Comparison of ENCODE assay signal across 8 cellular contexts in the genomic region with DNA sequence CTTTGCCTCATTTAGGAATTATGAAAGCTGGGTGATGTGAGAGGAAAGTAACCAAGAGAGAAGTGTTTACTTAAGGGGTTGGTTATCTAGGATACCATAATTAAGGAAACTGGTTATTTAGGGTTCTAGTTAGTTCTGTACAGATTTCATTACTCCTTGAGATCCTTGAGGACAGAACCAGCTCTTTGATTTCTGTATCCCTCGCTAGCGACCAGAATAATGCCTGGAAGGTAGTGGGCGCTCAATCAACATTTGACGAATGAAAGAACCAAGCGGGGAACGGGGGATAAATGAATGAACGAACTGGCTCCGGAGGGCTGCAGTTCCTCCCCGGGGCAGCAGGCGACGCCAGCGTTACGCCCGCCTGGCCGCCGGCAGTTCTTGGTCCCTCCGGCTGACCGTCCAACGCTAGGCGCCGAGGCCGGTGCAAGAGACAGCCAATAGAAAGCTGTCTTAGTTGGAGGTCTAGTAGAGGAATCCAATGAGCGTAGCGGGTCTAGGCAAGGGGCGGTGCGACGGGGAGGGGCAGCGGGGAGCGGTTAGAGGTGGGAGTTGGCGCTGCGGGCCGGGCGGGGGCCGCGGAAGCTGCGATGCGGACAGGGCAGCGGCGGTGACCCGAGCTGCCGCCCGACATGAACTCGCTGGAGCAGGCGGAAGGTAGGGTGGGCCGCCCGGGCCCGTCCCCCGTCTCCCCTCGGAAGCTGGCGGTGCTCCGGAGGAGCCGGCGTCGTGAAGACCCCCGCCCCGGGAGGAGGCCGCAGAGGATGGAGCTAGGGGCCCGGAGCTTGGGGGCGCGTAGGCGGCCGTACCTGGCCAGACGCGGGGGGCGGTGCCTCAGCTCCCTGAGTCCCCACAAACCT. TPM values are rescaled to one million over a fixed set of nuclear protein-coding genes. Genes with fewer than 3 reads are reported as not detected.
DNase-seq lines count a peak whose midpoint lies in the region; ATAC-seq, FAIRE-seq and TF ChIP-seq lines count a peak whose summit lies in the region.

A gene with protein sequence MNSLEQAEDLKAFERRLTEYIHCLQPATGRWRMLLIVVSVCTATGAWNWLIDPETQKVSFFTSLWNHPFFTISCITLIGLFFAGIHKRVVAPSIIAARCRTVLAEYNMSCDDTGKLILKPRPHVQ (plus strand): TSS at position 542 of the 860 bp plus-strand sequence. CDS start 91 bp downstream, at position 633.

- H3K9ac ChIP-seq in HUES48 (ENCODE audit: low read depth, low read length) (peak within 1 kb of the TSS; percentile 65; the same call in 1 of the 2 replicates), NT2/D1 (ENCODE audit: insufficient read length, low read depth) (peak within 1 kb of the TSS; percentile 92), endodermal cell (ENCODE audit: extremely low read depth, low read length, poor library complexity, severe bottlenecking) (peak within 1 kb of the TSS; percentile 54)

- WGBS in endodermal cell (ENCODE audit: insufficient coverage in 1 of 2, insufficient read length in 1 of 2), 2 experiments = 0% methylated on average over 46 to 65 of the region's 65 CpGs

- H3K27me3 ChIP-seq in HUES48 (ENCODE audit: control insufficient read depth, insufficient read depth, low read length) (no peaks in the 10 kb centered on the region), NT2/D1 (ENCODE audit: insufficient read depth, insufficient read length) (no peaks in the 10 kb centered on the region), endodermal cell (ENCODE audit: control insufficient read depth, insufficient read depth, low read length, poor library complexity, severe bottlenecking) (no peaks in the 10 kb centered on the region)

- H3K9me3 Mint-ChIP-seq in activated CD8-positive, alpha-beta memory T cell treated with anti-CD3 and anti-CD28 coated beads, Interleukin-2, amount 10 ng/mL, durations not matched to agents 7 days and 5 days (ENCODE audit: low read depth) = no peaks in the 10 kb centered on the region
- H3K9me3 Mint-ChIP-seq in endodermal cell = no peaks in the 10 kb centered on the region

- peak; percentile 99 for ATAC-seq in GM21390 (IDR thresholded peaks at IDR 0.05; ENCODE audit: unreplicated experiment)
- ATAC-seq in activated CD8-positive, alpha-beta memory T cell treated with anti-CD3 and anti-CD28 coated beads, Interleukin-2, amount 10 ng/mL, durations not matched to agents 7 days and 5 days = peak; percentile 99

- H3K4me3 Mint-ChIP-seq in activated CD8-positive, alpha-beta memory T cell treated with anti-CD3 and anti-CD28 coated beads, Interleukin-2, amount 10 ng/mL, durations not matched to agents 7 days and 5 days = peak within 1 kb of the TSS; percentile 96
- peak within 1 kb of the TSS; percentile 90 for H3K4me3 Mint-ChIP-seq in endodermal cell

- H3K27ac ChIP-seq in HUES48 (ENCODE audit: low read depth, low read length) (peak within 1 kb of the TSS; percentile 35), endodermal cell (ENCODE audit: low read depth, low read length) (no peak within 1 kb of the TSS)

- peak within 1 kb of the TSS; percentile 90 for H3K27ac Mint-ChIP-seq in activated CD8-positive, alpha-beta memory T cell treated with anti-CD3 and anti-CD28 coated beads, Interleukin-2, amount 10 ng/mL, durations not matched to agents 7 days and 5 days
- peak within 1 kb of the TSS; percentile 74 for H3K27ac Mint-ChIP-seq in endodermal cell

- TF ChIP-seq CTCF in D721Med (IDR thresholded peaks at IDR 0.05; ENCODE audit: insufficient read depth, missing control alignments) (peak; percentile 96), endodermal cell (conservative IDR thresholded peaks at IDR 0.05) (peak; percentile 98)

- no peak for FAIRE-seq in D721Med (lab: Jason Lieb, UNC)

- H3K4me3 ChIP-seq in HUES48 (ENCODE audit: low read depth, low read length) (peak within 1 kb of the TSS; percentile 93), NT2/D1 (ENCODE audit: insufficient read length, low read depth) (peak within 1 kb of the TSS; percentile 87), endodermal cell (ENCODE audit: low read length) (peak within 1 kb of the TSS; percentile 91)

- peaks cover 20% of the 10 kb centered on the region for H3K4me1 Mint-ChIP-seq in activated CD8-positive, alpha-beta memory T cell treated with anti-CD3 and anti-CD28 coated beads, Interleukin-2, amount 10 ng/mL, durations not matched to agents 7 days and 5 days
- H3K4me1 Mint-ChIP-seq in endodermal cell = peaks cover 18% of the 10 kb centered on the region

- H3K27me3 Mint-ChIP-seq in activated CD8-positive, alpha-beta memory T cell treated with anti-CD3 and anti-CD28 coated beads, Interleukin-2, amount 10 ng/mL, durations not matched to agents 7 days and 5 days = peaks cover 2% of the 10 kb centered on the region
- H3K27me3 Mint-ChIP-seq in endodermal cell (ENCODE audit: insufficient read depth) = no peaks in the 10 kb centered on the region

- peaks cover 13% of the 10 kb centered on the region for H3K4me1 ChIP-seq in HUES48 (ENCODE audit: control insufficient read depth, insufficient read depth, low read length)
- peaks cover 6% of the 10 kb centered on the region for H3K4me1 ChIP-seq in NT2/D1 (ENCODE audit: insufficient read depth, insufficient read length)
- H3K4me1 ChIP-seq in endodermal cell (ENCODE audit: control insufficient read depth, insufficient read depth, low read length) = no peaks in the 10 kb centered on the region

- H3K36me3 ChIP-seq in HUES48 (ENCODE audit: control insufficient read depth, insufficient read depth, low read length) = peaks cover 19% of the 10 kb centered on the region
- peaks cover 34% of the 10 kb centered on the region for H3K36me3 ChIP-seq in NT2/D1 (ENCODE audit: insufficient read depth, insufficient read length, low read length)
- peaks cover 25% of the 10 kb centered on the region for H3K36me3 ChIP-seq in endodermal cell (ENCODE audit: control insufficient read depth, insufficient read depth, low read length)

- peak; percentile 42 for DNase-seq in D721Med (ENCODE audit: insufficient read length, low spot score)
- peak; percentile 96 for DNase-seq in NT2/D1 (ENCODE audit: low read depth, low spot score)
- DNase-seq in activated CD8-positive, alpha-beta memory T cell treated with anti-CD3 and anti-CD28 coated beads, Interleukin-2, amount 10 ng/mL, durations not matched to agents 7 days and 5 days = peak; percentile 97
- peak; percentile 99 for DNase-seq in endodermal cell
- peak; percentile 97 for DNase-seq in mesenteric fat pad (ENCODE audit: low spot score)
- peak; percentile 76 for DNase-seq in stimulated activated CD8-positive, alpha-beta memory T cell treated with anti-CD3 and anti-CD28 coated beads, Interleukin-15, amount 100 ng/mL, for 24 hours (ENCODE audit: low read depth)

- no peaks in the 10 kb centered on the region for H3K9me3 ChIP-seq in HUES48 (ENCODE audit: control insufficient read depth, insufficient read depth, low read length)
- no peaks in the 10 kb centered on the region for H3K9me3 ChIP-seq in NT2/D1 (ENCODE audit: insufficient read depth, low read length)
- H3K9me3 ChIP-seq in endodermal cell (ENCODE audit: control insufficient read depth, low read length) = no peaks in the 10 kb centered on the region

- H3K36me3 Mint-ChIP-seq in activated CD8-positive, alpha-beta memory T cell treated with anti-CD3 and anti-CD28 coated beads, Interleukin-2, amount 10 ng/mL, durations not matched to agents 7 days and 5 days = peaks cover 9% of the 10 kb centered on the region
- peaks cover 17% of the 10 kb centered on the region for H3K36me3 Mint-ChIP-seq in endodermal cell (ENCODE audit: low read depth)

- CTCF ChIA-PET in activated CD8-positive, alpha-beta memory T cell treated with anti-CD3 and anti-CD28 coated beads, Interleukin-2, amount 10 ng/mL, durations not matched to agents 7 days and 5 days (lab: Charles Lee) = interaction anchor here (0.5 to 8.1 kb wide), 63 partner anchors 9 to 788 kb away, joined by 3 to 167 read pairs (median 5); a partner anchor contains a TSS

RNA-seq across cellular contexts. Expression of the gene that starts here (rescaled TPM):
- total RNA-seq in activated CD8-positive, alpha-beta memory T cell treated with anti-CD3 and anti-CD28 coated beads, Interleukin-2, amount 10 ng/mL, durations not matched to agents 7 days and 5 days = 10 to 100 TPM; 27.7 to 28.4 TPM
- 10 to 100 TPM; 20.2 to 24.9 TPM for total RNA-seq in endodermal cell
- polyA plus RNA-seq in endodermal cell (2013, experiment 1 of 2) = 24.4 TPM
- 22.3 TPM for polyA plus RNA-seq in endodermal cell (2013, experiment 2 of 2)
- total RNA-seq in mesenteric fat pad = 23.5 TPM

Comparison
In these comparisons a context has a peak if more than half of its experiments do, and no peak if none do; other contexts are left out.
1. DNase-seq: peak in every context shown above with its lines; median percentile 99 in endodermal cell; 97 in activated CD8-positive, alpha-beta memory T cell treated with anti-CD3 and anti-CD28 coated beads, Interleukin-2, amount 10 ng/mL, durations not matched to agents 7 days and 5 days; 97 in mesenteric fat pad; 96 in NT2/D1; 76 in stimulated activated CD8-positive, alpha-beta memory T cell treated with anti-CD3 and anti-CD28 coated beads, Interleukin-15, amount 100 ng/mL, for 24 hours; 42 in D721Med.